1 cellular context compared by ENCODE assay signal in the genomic region with DNA sequence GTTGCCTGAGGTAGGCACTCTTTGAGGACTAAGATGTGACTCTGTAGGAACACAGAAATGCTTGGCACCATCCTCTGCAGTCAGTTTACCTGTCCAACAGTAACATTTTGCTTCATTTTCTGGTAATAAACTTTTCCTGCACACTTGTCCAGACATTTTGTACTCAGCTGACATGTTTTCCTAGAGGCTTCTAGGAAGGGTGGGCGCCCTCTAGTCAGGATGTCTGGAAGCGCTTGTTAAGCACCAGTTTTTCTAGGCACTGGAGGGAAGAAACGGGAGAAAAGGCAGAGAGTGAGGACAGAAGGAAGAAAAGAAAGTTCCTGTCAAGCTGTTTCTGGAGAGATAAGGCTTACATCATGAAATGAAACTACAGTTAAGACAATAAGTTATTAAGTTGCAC.
TF ChIP-seq lines count a peak whose summit lies in the region.

No MANE protein-coding gene starts in this region.

TF ChIP-seq in GM23338, 12 proteins besides CTCF, POLR2A, EP300 and RAD21 (continued from another document):
- TF ChIP-seq REST (IDR thresholded peaks at IDR 0.05; ENCODE audit: unreplicated experiment) = no peak
- TF ChIP-seq POLR2AphosphoS5 (IDR thresholded peaks at IDR 0.05; ENCODE audit: low read depth) = no peak
- TF ChIP-seq, protein P1, sequence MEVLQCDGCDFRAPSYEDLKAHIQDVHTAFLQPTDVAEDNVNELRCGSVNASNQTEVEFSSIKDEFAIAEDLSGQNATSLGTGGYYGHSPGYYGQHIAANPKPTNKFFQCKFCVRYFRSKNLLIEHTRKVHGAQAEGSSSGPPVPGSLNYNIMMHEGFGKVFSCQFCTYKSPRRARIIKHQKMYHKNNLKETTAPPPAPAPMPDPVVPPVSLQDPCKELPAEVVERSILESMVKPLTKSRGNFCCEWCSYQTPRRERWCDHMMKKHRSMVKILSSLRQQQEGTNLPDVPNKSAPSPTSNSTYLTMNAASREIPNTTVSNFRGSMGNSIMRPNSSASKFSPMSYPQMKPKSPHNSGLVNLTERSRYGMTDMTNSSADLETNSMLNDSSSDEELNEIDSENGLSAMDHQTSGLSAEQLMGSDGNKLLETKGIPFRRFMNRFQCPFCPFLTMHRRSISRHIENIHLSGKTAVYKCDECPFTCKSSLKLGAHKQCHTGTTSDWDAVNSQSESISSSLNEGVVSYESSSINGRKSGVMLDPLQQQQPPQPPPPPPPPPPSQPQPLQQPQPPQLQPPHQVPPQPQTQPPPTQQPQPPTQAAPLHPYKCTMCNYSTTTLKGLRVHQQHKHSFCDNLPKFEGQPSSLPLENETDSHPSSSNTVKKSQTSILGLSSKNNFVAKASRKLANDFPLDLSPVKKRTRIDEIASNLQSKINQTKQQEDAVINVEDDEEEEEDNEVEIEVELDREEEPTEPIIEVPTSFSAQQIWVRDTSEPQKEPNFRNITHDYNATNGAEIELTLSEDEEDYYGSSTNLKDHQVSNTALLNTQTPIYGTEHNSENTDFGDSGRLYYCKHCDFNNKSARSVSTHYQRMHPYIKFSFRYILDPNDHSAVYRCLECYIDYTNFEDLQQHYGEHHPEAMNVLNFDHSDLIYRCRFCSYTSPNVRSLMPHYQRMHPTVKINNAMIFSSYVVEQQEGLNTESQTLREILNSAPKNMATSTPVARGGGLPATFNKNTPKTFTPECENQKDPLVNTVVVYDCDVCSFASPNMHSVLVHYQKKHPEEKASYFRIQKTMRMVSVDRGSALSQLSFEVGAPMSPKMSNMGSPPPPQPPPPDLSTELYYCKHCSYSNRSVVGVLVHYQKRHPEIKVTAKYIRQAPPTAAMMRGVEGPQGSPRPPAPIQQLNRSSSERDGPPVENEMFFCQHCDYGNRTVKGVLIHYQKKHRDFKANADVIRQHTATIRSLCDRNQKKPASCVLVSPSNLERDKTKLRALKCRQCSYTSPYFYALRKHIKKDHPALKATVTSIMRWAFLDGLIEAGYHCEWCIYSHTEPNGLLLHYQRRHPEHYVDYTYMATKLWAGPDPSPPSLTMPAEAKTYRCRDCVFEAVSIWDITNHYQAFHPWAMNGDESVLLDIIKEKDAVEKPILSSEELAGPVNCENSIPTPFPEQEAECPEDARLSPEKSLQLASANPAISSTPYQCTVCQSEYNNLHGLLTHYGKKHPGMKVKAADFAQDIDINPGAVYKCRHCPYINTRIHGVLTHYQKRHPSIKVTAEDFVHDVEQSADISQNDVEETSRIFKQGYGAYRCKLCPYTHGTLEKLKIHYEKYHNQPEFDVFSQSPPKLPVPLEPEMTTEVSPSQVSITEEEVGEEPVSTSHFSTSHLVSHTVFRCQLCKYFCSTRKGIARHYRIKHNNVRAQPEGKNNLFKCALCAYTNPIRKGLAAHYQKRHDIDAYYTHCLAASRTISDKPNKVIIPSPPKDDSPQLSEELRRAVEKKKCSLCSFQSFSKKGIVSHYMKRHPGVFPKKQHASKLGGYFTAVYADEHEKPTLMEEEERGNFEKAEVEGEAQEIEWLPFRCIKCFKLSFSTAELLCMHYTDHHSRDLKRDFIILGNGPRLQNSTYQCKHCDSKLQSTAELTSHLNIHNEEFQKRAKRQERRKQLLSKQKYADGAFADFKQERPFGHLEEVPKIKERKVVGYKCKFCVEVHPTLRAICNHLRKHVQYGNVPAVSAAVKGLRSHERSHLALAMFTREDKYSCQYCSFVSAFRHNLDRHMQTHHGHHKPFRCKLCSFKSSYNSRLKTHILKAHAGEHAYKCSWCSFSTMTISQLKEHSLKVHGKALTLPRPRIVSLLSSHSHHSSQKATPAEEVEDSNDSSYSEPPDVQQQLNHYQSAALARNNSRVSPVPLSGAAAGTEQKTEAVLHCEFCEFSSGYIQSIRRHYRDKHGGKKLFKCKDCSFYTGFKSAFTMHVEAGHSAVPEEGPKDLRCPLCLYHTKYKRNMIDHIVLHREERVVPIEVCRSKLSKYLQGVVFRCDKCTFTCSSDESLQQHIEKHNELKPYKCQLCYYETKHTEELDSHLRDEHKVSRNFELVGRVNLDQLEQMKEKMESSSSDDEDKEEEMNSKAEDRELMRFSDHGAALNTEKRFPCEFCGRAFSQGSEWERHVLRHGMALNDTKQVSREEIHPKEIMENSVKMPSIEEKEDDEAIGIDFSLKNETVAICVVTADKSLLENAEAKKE (CRISPR knock-in tag; IDR thresholded peaks at IDR 0.05) = no peak
- no peak for TF ChIP-seq ZNF331 (CRISPR knock-in tag; IDR thresholded peaks at IDR 0.05; ENCODE audit: low read depth)
- no peak for TF ChIP-seq JUNB (IDR thresholded peaks at IDR 0.05; ENCODE audit: unreplicated experiment)
